ENCODE assay signal across 19 cellular contexts in genomic region chr3:72571638-72572114, GRCh38.
DNase-seq lines count a peak whose midpoint lies in the region; ATAC-seq, FAIRE-seq and TF ChIP-seq lines count a peak whose summit lies in the region.
"Had no signal": no experiment of that assay in that cellular context is flagged by ENCODE, and none has a peak within 500 bp of the region (broad histone marks: within the 10 kb centered on the region; RNA-seq: fewer than 3 reads in every experiment).

No MANE protein-coding gene starts in this region.

- no peak overlapping the region for H3K4me3 ChIP-seq in IMR-90 (ENCODE audit: insufficient read depth, low read depth, low read length)
- no peak overlapping the region for H3K4me3 ChIP-seq in H1 (ENCODE audit: extremely low read depth in 1 of 4, insufficient read depth in 2 of 4, low read depth in 3 of 4, low read length in 4 of 4)
- H3K4me3 ChIP-seq in liver (ENCODE audit: low read depth in 1 of 3, low read length in 3 of 3): no peak overlapping the region
- H3K4me3 ChIP-seq: BLaER1 had no signal

- no peak overlapping the region for H2BK15ac ChIP-seq in IMR-90 (ENCODE audit: low read depth, low read length)
- H2BK15ac ChIP-seq in H1 (ENCODE audit: low read length): no peak overlapping the region

- TF ChIP-seq CTCF in IMR-90 (conservative IDR thresholded peaks at IDR 0.05; ENCODE audit: low read depth, low read length) (no peak), H1 (IDR thresholded peaks at IDR 0.05; ENCODE audit: control extremely low read depth in 1 of 3, insufficient read depth in 1 of 3, low read depth in 1 of 3, low read length in 3 of 3) (no peak), liver (IDR thresholded peaks at IDR 0.05; ENCODE audit: low read depth, low read length, missing input control) (no peak), progenitor cell of endocrine pancreas (IDR thresholded peaks at IDR 0.05; ENCODE audit: unreplicated experiment) (no peak)

- H4K8ac ChIP-seq in IMR-90 (ENCODE audit: low read depth in 2 of 2, low read length in 2 of 2) (peak overlapping the region; percentile 15 to 40; a peak in 2 of 4 replicates), H1 (ENCODE audit: extremely low read depth, insufficient read depth, low read length) (no peak overlapping the region)

- intact Hi-C loops in IMR-90 (cut with micrococcal nuclease): no loop called here

- H3K9ac ChIP-seq in IMR-90 (ENCODE audit: low read depth, low read length): no peak overlapping the region
- H3K9ac ChIP-seq in H1 (replicated peaks in 1 of 4; ENCODE audit: extremely low read depth in 1 of 4, low read depth in 3 of 4, low read length in 3 of 4): no peak overlapping the region
- no peak overlapping the region for H3K9ac ChIP-seq in liver (ENCODE audit: low read depth in 1 of 2, low read length in 2 of 2)
- H3K9ac ChIP-seq: BLaER1 had no signal

- H3K9me3 Mint-ChIP-seq in progenitor cell of endocrine pancreas (ENCODE audit: low read depth): no peaks in the 10 kb centered on the region
- H3K9me3 Mint-ChIP-seq: CD8-positive, alpha-beta T cell had no signal

- no peaks in the 10 kb centered on the region for H3K79me1 ChIP-seq in IMR-90 (ENCODE audit: low read depth in 1 of 2, low read length in 2 of 2)
- H3K79me1 ChIP-seq in H1 (ENCODE audit: low read depth, low read length): no peaks in the 10 kb centered on the region

- in situ Hi-C loops in IMR-90 (cut with MboI; ENCODE audit: low sequenced_read_pairs): no loop called here

- H3K79me2 ChIP-seq in H1 (ENCODE audit: control insufficient read depth in 1 of 2, insufficient read depth in 2 of 2, low read length in 2 of 2): no peaks in the 10 kb centered on the region

- no peaks in the 10 kb centered on the region for H3K9me1 ChIP-seq in IMR-90 (ENCODE audit: insufficient read depth, low read length)

- H2AFZ ChIP-seq in IMR-90 (replicated peaks; ENCODE audit: low read length, poor library complexity): no peak overlapping the region
- H2AFZ ChIP-seq in H1 (ENCODE audit: low read length): no peak overlapping the region

- CTCF ChIA-PET in IMR-90 (lab: Yijun Ruan, JAX) (no interaction called here), H1 (lab: Charles Lee; ENCODE audit: partially characterized antibody) (interaction anchor here (0.7 to 1.1 kb wide), 4 partner anchors 8 to 247 kb away, joined by 3 to 10 read pairs (median 4); no protein-coding TSS in a partner anchor)

- POLR2A ChIA-PET in IMR-90 (lab: Charles Lee; ENCODE audit: unreplicated experiment): no interaction called here
- POLR2A ChIA-PET in H1 (lab: Charles Lee; ENCODE audit: partially characterized antibody): no interaction called here

- H3K23ac ChIP-seq in IMR-90 (ENCODE audit: low read depth, low read length): no peak overlapping the region
- no peak overlapping the region for H3K23ac ChIP-seq in H1 (ENCODE audit: insufficient read length)

- no peak overlapping the region for H2BK20ac ChIP-seq in IMR-90 (ENCODE audit: low read depth, low read length)
- no peak overlapping the region for H2BK20ac ChIP-seq in H1 (ENCODE audit: low read length)

- H3K23me2 ChIP-seq in H1 (ENCODE audit: low read depth, low read length): no peaks in the 10 kb centered on the region

- H3K9me3 ChIP-seq in IMR-90 (ENCODE audit: control insufficient read depth, insufficient read depth, low read length) (no peaks in the 10 kb centered on the region), H1 (ENCODE audit: insufficient read depth in 2 of 2, low read depth in 1 of 2, low read length in 1 of 2) (no peaks in the 10 kb centered on the region), liver (ENCODE audit: control insufficient read depth in 4 of 4, low read length in 3 of 4) (no peaks in the 10 kb centered on the region)
- H3K9me3 ChIP-seq: BLaER1 had no signal

- H3K36me3 Mint-ChIP-seq in progenitor cell of endocrine pancreas (ENCODE audit: insufficient read depth): no peaks in the 10 kb centered on the region
- H3K36me3 Mint-ChIP-seq: CD8-positive, alpha-beta T cell had no signal

- H3K18ac ChIP-seq in IMR-90 (ENCODE audit: low read depth, low read length) (no peak overlapping the region), H1 (ENCODE audit: extremely low read depth, low read length) (no peak overlapping the region)

- H3K14ac ChIP-seq in IMR-90 (replicated peaks; ENCODE audit: low read depth, low read length) (no peak overlapping the region), H1 (ENCODE audit: insufficient read length) (no peak overlapping the region)

- WGBS in IMR-90 (ENCODE audit: extremely low coverage in 2 of 2, insufficient read length in 1 of 2), 2 experiments: 50% methylated on average over 4 of the region's 13 CpGs; no CpG with 5 or more reads in 1 of the 2 experiments
- WGBS in H1 (ENCODE audit: extremely low coverage in 1 of 2, insufficient coverage in 1 of 2, insufficient read length in 1 of 2, insufficient replicate concordance in 2 of 2, low coverage in 1 of 2, low lambda C conversion rate in 2 of 2, missing lambda C conversion rate in 1 of 2), 2 experiments: 90% methylated on average over 13 of the region's 13 CpGs; no CpG with 5 or more reads in 1 of the 2 experiments
- 70% methylated on average over 13 of the region's 13 CpGs for WGBS in liver

- H3K56ac ChIP-seq in IMR-90 (ENCODE audit: extremely low read depth, insufficient read depth, low read length) (no peak overlapping the region), H1 (replicated peaks; ENCODE audit: insufficient read length, low read depth, low read length) (no peak overlapping the region)

- no peaks in the 10 kb centered on the region for H3K27me3 Mint-ChIP-seq in progenitor cell of endocrine pancreas

- H3K36me3 ChIP-seq in IMR-90 (ENCODE audit: control insufficient read depth, insufficient read depth, low read length): no peaks in the 10 kb centered on the region
- no peaks in the 10 kb centered on the region for H3K36me3 ChIP-seq in H1 (ENCODE audit: control insufficient read depth in 2 of 4, insufficient read depth in 4 of 4, low read length in 3 of 4)
- H3K36me3 ChIP-seq in liver (ENCODE audit: control insufficient read depth in 4 of 4, insufficient read depth in 3 of 4, low read depth in 1 of 4, low read length in 3 of 4): no peaks in the 10 kb centered on the region
- H3K36me3 ChIP-seq: BLaER1 had no signal

- H4K20me1 ChIP-seq in IMR-90 (ENCODE audit: insufficient read depth, low read length) (no peaks in the 10 kb centered on the region), H1 (replicated peaks in 1 of 2; ENCODE audit: control insufficient read depth in 1 of 2, insufficient read depth in 2 of 2, low read length in 2 of 2) (no peaks in the 10 kb centered on the region)
- H4K20me1 ChIP-seq: BLaER1 had no signal

- TF ChIP-seq POLR2A in IMR-90 (IDR thresholded peaks at IDR 0.05; ENCODE audit: low read depth, low read length) (no peak), H1 (IDR thresholded peaks at IDR 0.05; ENCODE audit: control extremely low read depth in 1 of 2, low read depth in 2 of 2, low read length in 2 of 2) (no peak)

- dilution Hi-C loops in IMR-90 (cut with HindIII; ENCODE audit: low sequenced_read_pairs, unreplicated experiment): no loop called here

- H3K4me1 Mint-ChIP-seq in progenitor cell of endocrine pancreas (ENCODE audit: low read depth): peaks cover 30% of the 10 kb centered on the region

- DNase-seq in IMR-90: no peak
- no peak for DNase-seq in H1 (ENCODE audit: low read depth in 1 of 2, low spot score in 2 of 2)
- DNase-seq in progenitor cell of endocrine pancreas (ENCODE audit: low spot score, unreplicated experiment): no peak
- no peak for DNase-seq in activated CD4-positive, alpha-beta T cell treated with anti-CD3 and anti-CD28 coated beads for 4 hours
- no peak for DNase-seq in GM19238 (ENCODE audit: insufficient read length, low spot score)
- DNase-seq: Calu3; CD8-positive, alpha-beta T cell; H7; NCI-H1092 treated with DMSO at 0.1 percent for 48 hours; NCI-H146; NCI-H2029 treated with DMSO at 0.1 percent for 48 hours; NCI-H2171 treated with DMSO at 0.1 percent for 48 hours; NCI-H446 treated with DMSO at 0.1 percent for 48 hours; Right ventricle myocardium superior had no signal

- H4K91ac ChIP-seq in IMR-90 (ENCODE audit: insufficient read depth, low read depth, low read length) (no peak overlapping the region), H1 (replicated peaks; ENCODE audit: insufficient read length, low read length) (no peak overlapping the region)

- H3K27me3 ChIP-seq in IMR-90 (ENCODE audit: control insufficient read depth, insufficient read depth, low read length): peaks cover 4% of the 10 kb centered on the region
- no peaks in the 10 kb centered on the region for H3K27me3 ChIP-seq in H1 (replicated peaks in 1 of 4; ENCODE audit: control insufficient read depth in 3 of 4, extremely low read depth in 1 of 4, insufficient read depth in 3 of 4, low read length in 3 of 4)
- H3K27me3 ChIP-seq in liver (ENCODE audit: control insufficient read depth in 4 of 4, insufficient read depth in 4 of 4, low read length in 3 of 4): no peaks in the 10 kb centered on the region
- H3K27me3 ChIP-seq: BLaER1 had no signal

- H2BK5ac ChIP-seq in IMR-90 (ENCODE audit: low read depth, low read length, poor library complexity, severe bottlenecking) (no peak overlapping the region), H1 (ENCODE audit: low read depth, low read length) (no peak overlapping the region)

- no TSS peak for BruUV-seq in IMR-90 (replicated peaks; lab: Mats Ljungman, UMichigan)

- H3K27ac ChIP-seq in IMR-90 (ENCODE audit: insufficient read depth, low read length) (no peak overlapping the region), H1 (ENCODE audit: low read depth, low read length) (no peak overlapping the region), liver (ENCODE audit: low read depth in 1 of 2, low read length in 2 of 2) (peak overlapping the region; percentile 56 to 58)
- H3K27ac ChIP-seq: BLaER1 had no signal

- H3K4me2 ChIP-seq in IMR-90 (ENCODE audit: low read depth, low read length) (no peak overlapping the region), H1 (ENCODE audit: insufficient read depth in 1 of 2, low read depth in 2 of 2, low read length in 2 of 2) (no peak overlapping the region)
- H3K4me2 ChIP-seq: BLaER1 had no signal

- H2AK9ac ChIP-seq in IMR-90 (replicated peaks; ENCODE audit: low read depth, low read length, poor library complexity): no peak overlapping the region

- FAIRE-seq in H1 (lab: Jason Lieb, UNC): no peak
- FAIRE-seq: GM12892 had no signal

- H2AK5ac ChIP-seq in IMR-90 (ENCODE audit: low read depth, low read length): no peak overlapping the region
- no peak overlapping the region for H2AK5ac ChIP-seq in H1 (ENCODE audit: low read depth, low read length)

- H3K4me1 ChIP-seq in IMR-90 (ENCODE audit: control insufficient read depth, insufficient read depth, low read length) (no peaks in the 10 kb centered on the region), H1 (replicated peaks in 1 of 4; ENCODE audit: control insufficient read depth in 3 of 4, insufficient read depth in 4 of 4, low read length in 3 of 4) (peaks cover 0 to 2% (median 0%) of the 10 kb centered on the region in 4 experiments; a peak in 1 of 7 replicates), liver (ENCODE audit: control insufficient read depth in 4 of 4, insufficient read depth in 4 of 4, low read length in 3 of 4) (peaks cover 8 to 48% (median 32%) of the 10 kb centered on the region in 4 donors)
- H3K4me1 ChIP-seq: BLaER1 had no signal

- no peak overlapping the region for H3K4me3 Mint-ChIP-seq in progenitor cell of endocrine pancreas (ENCODE audit: low read depth)
- H3K4me3 Mint-ChIP-seq: CD8-positive, alpha-beta T cell had no signal

- no peak; the same call in 1 of the 2 replicates for ATAC-seq in IMR-90 (ENCODE audit: low read depth)
- no peak for ATAC-seq in GM21447 (IDR thresholded peaks at IDR 0.05; ENCODE audit: unreplicated experiment)
- ATAC-seq: CD8-positive, alpha-beta T cell; SK-N-SH treated with all-trans-retinoic acid at 6 μM for 48 hours had no signal

- H2BK120ac ChIP-seq in IMR-90 (ENCODE audit: low read depth, low read length) (no peak overlapping the region), H1 (replicated peaks; ENCODE audit: low read depth, low read length) (no peak overlapping the region)

- TF ChIP-seq EP300 in H1 (IDR thresholded peaks at IDR 0.05; ENCODE audit: borderline replicate concordance in 1 of 2, low read depth in 2 of 2, low read length in 2 of 2): no peak

- H4K5ac ChIP-seq in IMR-90 (ENCODE audit: low read depth, low read length) (no peak overlapping the region), H1 (ENCODE audit: insufficient read length, low read depth, low read length) (no peak overlapping the region)

- no peak for TF ChIP-seq RAD21 in IMR-90 (IDR thresholded peaks at IDR 0.05; ENCODE audit: low read length)
- no peak for TF ChIP-seq RAD21 in H1 (IDR thresholded peaks at IDR 0.05 in 1 of 2, conservative IDR thresholded peaks at IDR 0.05 in 1 of 2; ENCODE audit: low read depth in 2 of 2, low read length in 2 of 2)
- no peak for TF ChIP-seq RAD21 in liver (IDR thresholded peaks at IDR 0.05)

- peak overlapping the region; percentile 35; the same call in 1 of the 2 replicates for H2BK12ac ChIP-seq in H1 (ENCODE audit: low read depth, low read length)

- peak overlapping the region; percentile 83 for H3K27ac Mint-ChIP-seq in progenitor cell of endocrine pancreas
- H3K27ac Mint-ChIP-seq: CD8-positive, alpha-beta T cell had no signal

- H3K4ac ChIP-seq in IMR-90 (ENCODE audit: low read depth, low read length) (no peak overlapping the region), H1 (replicated peaks; ENCODE audit: insufficient read length, low read depth, low read length) (no peak overlapping the region)

Comparison
In these comparisons a context has a peak if more than half of its experiments do, and no peak if none do; other contexts are left out.
1. H3K27ac ChIP-seq: peak in liver (2 of 2); none in IMR-90 (single experiment) and H1 (single experiment).